ENCODE assay signal across 21 cellular contexts in genomic region chr11:15072551-15073143, GRCh38. TPM values are rescaled to one million over a fixed set of nuclear protein-coding genes. Genes with fewer than 3 reads are reported as not detected.
DNase-seq lines count a peak whose midpoint lies in the region; ATAC-seq and TF ChIP-seq lines count a peak whose summit lies in the region.
"Had no signal": no experiment of that assay in that cellular context is flagged by ENCODE, and none has a peak within 500 bp of the region (broad histone marks: within the 10 kb centered on the region; RNA-seq: fewer than 3 reads in every experiment).

No MANE protein-coding gene starts in this region.

- H3K4me1 ChIP-seq in CD8-positive, alpha-beta T cell (ENCODE audit: insufficient read depth, low read length) = peaks cover 18% of the 10 kb centered on the region
- peaks cover 6 to 14% of the 10 kb centered on the region in 2 donors for H3K4me1 ChIP-seq in naive thymus-derived CD4-positive, alpha-beta T cell (ENCODE audit: control insufficient read depth in 2 of 2, insufficient read depth in 2 of 2, low read length in 2 of 2)
- H3K4me1 ChIP-seq: HAP-1, uterus had no signal

- peaks cover 9% of the 10 kb centered on the region for H3K27me3 ChIP-seq in CD8-positive, alpha-beta T cell (ENCODE audit: insufficient read depth, low read length)
- H3K27me3 ChIP-seq in naive thymus-derived CD4-positive, alpha-beta T cell (ENCODE audit: control insufficient read depth in 2 of 2, insufficient read depth in 2 of 2, low read length in 2 of 2) = peaks cover 4% of the 10 kb centered on the region in 2 donors
- H3K27me3 ChIP-seq: testis, uterus had no signal

- no peaks in the 10 kb centered on the region for H3K9me3 ChIP-seq in CD8-positive, alpha-beta T cell (ENCODE audit: low read length)
- H3K9me3 ChIP-seq in naive thymus-derived CD4-positive, alpha-beta T cell (ENCODE audit: control insufficient read depth in 2 of 3, low read length in 3 of 3) = no peaks in the 10 kb centered on the region
- H3K9me3 ChIP-seq: HAP-1, testis, uterus had no signal

- CTCF ChIA-PET in CD8-positive, alpha-beta T cell (lab: Charles Lee) = interaction anchor here (1.6 to 6.9 kb wide), 3 partner anchors 27 to 165 kb away, joined by 4 to 94 read pairs (median 5); no protein-coding TSS in a partner anchor
- CTCF ChIA-PET in WTC11 (lab: Charles Lee) = interaction anchor here (0.6 to 6.0 kb wide), 11 partner anchors 33 to 1980 kb away, joined by 3 to 157 read pairs (median 5); no protein-coding TSS in a partner anchor
- CTCF ChIA-PET in naive thymus-derived CD4-positive, alpha-beta T cell (lab: Charles Lee) = interaction anchor here (0.5 to 5.9 kb wide), 2 partner anchors 166 to 766 kb away, joined by 4 to 110 read pairs; no protein-coding TSS in a partner anchor

- H3K36me3 ChIP-seq in CD8-positive, alpha-beta T cell (ENCODE audit: insufficient read depth, low read length) = no peaks in the 10 kb centered on the region
- no peaks in the 10 kb centered on the region for H3K36me3 ChIP-seq in naive thymus-derived CD4-positive, alpha-beta T cell (ENCODE audit: control insufficient read depth in 2 of 3, insufficient read depth in 3 of 3, low read length in 3 of 3)
- H3K36me3 ChIP-seq: HAP-1, uterus had no signal

- H3K36me3 Mint-ChIP-seq in activated CD4-positive, alpha-beta T cell treated with anti-CD3 and anti-CD28 coated beads, Interleukin-2, amount 10 ng/mL, durations not matched to agents 24 days and 14 days (ENCODE audit: low read depth) = no peaks in the 10 kb centered on the region
- no peaks in the 10 kb centered on the region for H3K36me3 Mint-ChIP-seq in CD8-positive, alpha-beta T cell
- peaks cover 23% of the 10 kb centered on the region for H3K36me3 Mint-ChIP-seq in WTC11
- peaks cover 0 to 12% (median 9%) of the 10 kb centered on the region in 5 donors for H3K36me3 Mint-ChIP-seq in naive thymus-derived CD4-positive, alpha-beta T cell
- H3K36me3 Mint-ChIP-seq: CD14-positive monocyte had no signal

- H3K27ac ChIP-seq in CD8-positive, alpha-beta T cell (ENCODE audit: low read depth, low read length) = no peak overlapping the region
- H3K27ac ChIP-seq in naive thymus-derived CD4-positive, alpha-beta T cell (ENCODE audit: low read depth, low read length) = no peak overlapping the region
- H3K27ac ChIP-seq: skin epidermis, testis, uterus had no signal

- H3K4me1 Mint-ChIP-seq in activated CD4-positive, alpha-beta T cell treated with anti-CD3 and anti-CD28 coated beads, Interleukin-2, amount 10 ng/mL, durations not matched to agents 24 days and 14 days = peaks cover 16% of the 10 kb centered on the region
- H3K4me1 Mint-ChIP-seq in CD8-positive, alpha-beta T cell (ENCODE audit: low read depth) = peaks cover 12% of the 10 kb centered on the region
- peaks cover 23% of the 10 kb centered on the region for H3K4me1 Mint-ChIP-seq in WTC11
- peaks cover 12 to 23% (median 17%) of the 10 kb centered on the region in 7 donors for H3K4me1 Mint-ChIP-seq in naive thymus-derived CD4-positive, alpha-beta T cell

- intact Hi-C loops in activated CD4-positive, alpha-beta T cell treated with anti-CD3 and anti-CD28 coated beads, Interleukin-2, amount 10 ng/mL, durations not matched to agents 24 days and 14 days (cut with micrococcal nuclease) = loop anchor here (10.0 kb wide), 1 partner anchor 548 kb away; the partner anchor contains the start of gene PSMA1
- intact Hi-C loops in CD8-positive, alpha-beta T cell (cut with DNase I, micrococcal nuclease) = loop anchor here (10.0 kb wide), 4 partner anchors 428 to 1298 kb away; partner anchors contain the start of genes PDE3B (in 1 of the 2) and PSMA1 (in 1 of the 2)
- intact Hi-C loops in naive thymus-derived CD4-positive, alpha-beta T cell (cut with micrococcal nuclease) = loop anchor here in 1 of 2 donors (5.0 to 10.0 kb wide), 3 partner anchors 435 to 1608 kb away; partner anchors contain the start of genes BTBD10 and FAR1

- no peak for DNase-seq in activated CD4-positive, alpha-beta T cell treated with anti-CD3 and anti-CD28 coated beads, Interleukin-2, amount 10 ng/mL, durations not matched to agents 24 days and 14 days
- no peak for DNase-seq in activated CD4-positive, alpha-beta T cell treated with anti-CD3 and anti-CD28 coated beads for 48 hours
- DNase-seq in CD8-positive, alpha-beta T cell = no peak
- no peak for DNase-seq in WTC11 (ENCODE audit: low spot score)
- DNase-seq in naive thymus-derived CD4-positive, alpha-beta T cell = no peak
- no peak for DNase-seq in Kasumi-1 (lab: John Stamatoyannopoulos, UW)
- DNase-seq: activated CD4-positive, CD25-positive, alpha-beta regulatory T cell treated with anti-CD3 and anti-CD28 coated beads, Interleukin-2, amount 50 U/mL, for 72 hours; left colon; OCI-M1; SW 1271; testis; uterus had no signal

- H3K9me3 Mint-ChIP-seq in activated CD4-positive, alpha-beta T cell treated with anti-CD3 and anti-CD28 coated beads, Interleukin-2, amount 10 ng/mL, durations not matched to agents 24 days and 14 days = peaks cover 11% of the 10 kb centered on the region
- peaks cover 12% of the 10 kb centered on the region for H3K9me3 Mint-ChIP-seq in CD8-positive, alpha-beta T cell
- H3K9me3 Mint-ChIP-seq in WTC11 = peaks cover 26% of the 10 kb centered on the region
- H3K9me3 Mint-ChIP-seq in naive thymus-derived CD4-positive, alpha-beta T cell = peaks cover 0 to 25% (median 13%) of the 10 kb centered on the region in 11 donors

- no peak for TF ChIP-seq CTCF in CD8-positive, alpha-beta T cell (IDR thresholded peaks at IDR 0.05)
- TF ChIP-seq CTCF in WTC11 (IDR thresholded peaks at IDR 0.05) = no peak

- H3K27me3 Mint-ChIP-seq in activated CD4-positive, alpha-beta T cell treated with anti-CD3 and anti-CD28 coated beads, Interleukin-2, amount 10 ng/mL, durations not matched to agents 24 days and 14 days = peaks cover 34% of the 10 kb centered on the region
- peaks cover 27% of the 10 kb centered on the region for H3K27me3 Mint-ChIP-seq in CD8-positive, alpha-beta T cell (ENCODE audit: low read depth)
- H3K27me3 Mint-ChIP-seq in WTC11 (ENCODE audit: low read depth) = peaks cover 60% of the 10 kb centered on the region
- peaks cover 12 to 42% (median 14%) of the 10 kb centered on the region in 5 donors for H3K27me3 Mint-ChIP-seq in naive thymus-derived CD4-positive, alpha-beta T cell

- H3K4me3 Mint-ChIP-seq in activated CD4-positive, alpha-beta T cell treated with anti-CD3 and anti-CD28 coated beads, Interleukin-2, amount 10 ng/mL, durations not matched to agents 24 days and 14 days = peak overlapping the region; percentile 59
- peak overlapping the region; percentile 47 for H3K4me3 Mint-ChIP-seq in CD8-positive, alpha-beta T cell
- peak overlapping the region; percentile 38 for H3K4me3 Mint-ChIP-seq in WTC11
- H3K4me3 Mint-ChIP-seq in naive thymus-derived CD4-positive, alpha-beta T cell = peak overlapping the region in 7 of 10 donors; percentile 2 to 95 (median 31)

- H3K27ac Mint-ChIP-seq in activated CD4-positive, alpha-beta T cell treated with anti-CD3 and anti-CD28 coated beads, Interleukin-2, amount 10 ng/mL, durations not matched to agents 24 days and 14 days = no peak overlapping the region
- no peak overlapping the region for H3K27ac Mint-ChIP-seq in CD8-positive, alpha-beta T cell
- H3K27ac Mint-ChIP-seq in WTC11 = no peak overlapping the region
- no peak overlapping the region for H3K27ac Mint-ChIP-seq in naive thymus-derived CD4-positive, alpha-beta T cell
- H3K27ac Mint-ChIP-seq: CD14-positive monocyte had no signal

- no peak overlapping the region for H3K4me3 ChIP-seq in CD8-positive, alpha-beta T cell (ENCODE audit: low read depth, low read length)
- no peak overlapping the region for H3K4me3 ChIP-seq in naive thymus-derived CD4-positive, alpha-beta T cell (ENCODE audit: low read length)
- H3K4me3 ChIP-seq: HAP-1, uterus had no signal

- no peak for ATAC-seq in CD8-positive, alpha-beta T cell
- ATAC-seq in WTC11 (no peak), HG02870 (IDR thresholded peaks at IDR 0.05; ENCODE audit: unreplicated experiment) (no peak), HG02884 (IDR thresholded peaks at IDR 0.05; ENCODE audit: unreplicated experiment) (no peak)
- no peak for ATAC-seq in naive thymus-derived CD4-positive, alpha-beta T cell
- ATAC-seq: left colon had no signal

- POLR2A ChIA-PET in CD8-positive, alpha-beta T cell (lab: Charles Lee) = no interaction called here
- POLR2A ChIA-PET in WTC11 (lab: Charles Lee) = interaction anchor here (0.7 kb wide), 1 partner anchor 27 kb away, joined by 3 read pairs; no protein-coding TSS in a partner anchor
- POLR2A ChIA-PET in naive thymus-derived CD4-positive, alpha-beta T cell (lab: Charles Lee) = no interaction called here

TF ChIP-seq in WTC11, 78 proteins besides CTCF, POLR2A, EP300 and RAD21 (continues in another document):
- TF ChIP-seq ZNF219 (CRISPR knock-in tag; IDR thresholded peaks at IDR 0.05; ENCODE audit: borderline replicate concordance) (no peak), ZNF512 (CRISPR knock-in tag; IDR thresholded peaks at IDR 0.05; ENCODE audit: borderline replicate concordance) (no peak)

RNA-seq across cellular contexts. Expression of gene CALCB, which starts 0.7 kb away (rescaled TPM):
- total RNA-seq in activated CD4-positive, alpha-beta T cell treated with anti-CD3 and anti-CD28 coated beads, Interleukin-2, amount 10 ng/mL, durations not matched to agents 24 days and 14 days = 0.58 and 0.99 TPM in 2 replicates
- total RNA-seq in CD8-positive, alpha-beta T cell = under 1 TPM in 1 of 2 experiments, not detected in 1; 0.22 TPM
- 3.2 to 4.1 TPM (median 3.3 TPM) in 3 replicates for total RNA-seq in WTC11 (2021)
- 1 to 10 TPM in 3 of 5 experiments, under 1 TPM in 2; 0.59 to 1.1 (median 1.0) TPM for total RNA-seq in naive thymus-derived CD4-positive, alpha-beta T cell
- under 1 TPM; 0.18 to 0.32 TPM for polyA plus RNA-seq in naive thymus-derived CD4-positive, alpha-beta T cell
- total RNA-seq: chondrocyte, glomerular endothelial cell, myocyte, osteoblast had no signal
- polyA plus RNA-seq: CD14-positive monocyte had no signal

RNA-seq across cellular contexts. Expression of gene INSC, which starts 42.1 kb away (rescaled TPM):
- 0.09 TPM in 1 of 2 replicates, not detected in the other for total RNA-seq in activated CD4-positive, alpha-beta T cell treated with anti-CD3 and anti-CD28 coated beads, Interleukin-2, amount 10 ng/mL, durations not matched to agents 24 days and 14 days
- not detected for total RNA-seq in CD8-positive, alpha-beta T cell
- 0.44 to 0.76 TPM (median 0.73 TPM) in 3 replicates for total RNA-seq in WTC11 (2021)
- under 1 TPM in 4 of 5 experiments, not detected in 1; 0.14 to 0.56 (median 0.19) TPM for total RNA-seq in naive thymus-derived CD4-positive, alpha-beta T cell
- polyA plus RNA-seq in naive thymus-derived CD4-positive, alpha-beta T cell = under 1 TPM in 1 of 2 donors, not detected in 1; 0.24 TPM
- total RNA-seq: chondrocyte, myocyte had no signal
- polyA plus RNA-seq: CD14-positive monocyte had no signal
